Comparison of ENCODE assay signal across 21 cellular contexts in genomic region chr11:11483622-11484021, GRCh38.
A peak's percentile ranks its signal among the peaks of the same experiment; 100 is the strongest.
DNase-seq lines count a peak whose midpoint lies in the region; ATAC-seq, FAIRE-seq and TF ChIP-seq lines count a peak whose summit lies in the region.
"Had no signal": no experiment of that assay in that cellular context is flagged by ENCODE, and none has a peak within 500 bp of the region (broad histone marks: within the 10 kb centered on the region; RNA-seq: fewer than 3 reads in every experiment).

No MANE protein-coding gene starts in this region.

- peak; percentile 32 for FAIRE-seq in bronchial epithelial cell (lab: Jason Lieb, UNC)
- FAIRE-seq: GM12878, GM18507, H1 had no signal

- DNase-seq in NCI-H69 (lab: John Stamatoyannopoulos, UW) (peak; percentile 22), bronchial epithelial cell (ENCODE audit: low read depth) (no peak), neural crest cell (ENCODE audit: low read depth, low spot score) (no peak), smooth muscle cell (lab: John Stamatoyannopoulos, UW; ENCODE audit: unreplicated experiment) (no peak), WTC11 (ENCODE audit: low spot score) (no peak), CD1c-positive myeloid dendritic cell (ENCODE audit: extremely low spot score) (no peak)
- DNase-seq: C1 segment of cervical spinal cord; Caco-2; CD4-positive, CD25-positive, alpha-beta regulatory T cell; CD8-positive, alpha-beta T cell; DMS153; DMS79; EL; GDM1; H7; HCEC 1CT had no signal

- H3K4me1 Mint-ChIP-seq in neural crest cell (peaks cover 9% of the 10 kb centered on the region), WTC11 (peaks cover 11% of the 10 kb centered on the region)
- H3K4me1 Mint-ChIP-seq: CD4-positive, CD25-positive, alpha-beta regulatory T cell had no signal

- WGBS in smooth muscle cell (ENCODE audit: low lambda C conversion rate) = 60% methylated on average over 11 of the region's 11 CpGs

- H3F3A ChIP-seq in smooth muscle cell (ENCODE audit: low read depth) = no peaks in the 10 kb centered on the region

- H3K27me3 Mint-ChIP-seq in neural crest cell (ENCODE audit: low read depth) (no peaks in the 10 kb centered on the region), WTC11 (ENCODE audit: low read depth) (no peaks in the 10 kb centered on the region)

- no peaks in the 10 kb centered on the region for H3K4me1 ChIP-seq in smooth muscle cell (ENCODE audit: low read depth)
- H3K4me1 ChIP-seq: Caco-2 had no signal

- ATAC-seq in WTC11 (no peak), GM18520 (IDR thresholded peaks at IDR 0.05; ENCODE audit: unreplicated experiment) (no peak), GM18502 (IDR thresholded peaks at IDR 0.05; ENCODE audit: poor library complexity, unreplicated experiment) (no peak)
- ATAC-seq: CD8-positive, alpha-beta T cell; GM12878 had no signal

- POLR2A ChIA-PET in WTC11 (lab: Charles Lee) = no interaction called here

- H3K27ac ChIP-seq in smooth muscle cell (ENCODE audit: low read depth) = no peak overlapping the region

- H3K4me3 ChIP-seq in bronchial epithelial cell (ENCODE audit: low read depth, low read length) (no peak overlapping the region), smooth muscle cell (no peak overlapping the region)
- H3K4me3 ChIP-seq: GM12878 had no signal

- peaks cover 11% of the 10 kb centered on the region for H4K20me1 ChIP-seq in smooth muscle cell (ENCODE audit: low read depth)

- H3K27me3 ChIP-seq in bronchial epithelial cell (ENCODE audit: control insufficient read depth, insufficient read depth, low read length) (no peaks in the 10 kb centered on the region), smooth muscle cell (ENCODE audit: low read depth) (no peaks in the 10 kb centered on the region)

- H3K9me3 Mint-ChIP-seq in neural crest cell = no peaks in the 10 kb centered on the region
- H3K9me3 Mint-ChIP-seq in WTC11 = no peaks in the 10 kb centered on the region
- H3K9me3 Mint-ChIP-seq: CD8-positive, alpha-beta T cell had no signal

- CTCF ChIA-PET in WTC11 (lab: Charles Lee) = no interaction called here

- TF ChIP-seq CTCF in bronchial epithelial cell (IDR thresholded peaks at IDR 0.05; ENCODE audit: insufficient read depth, low read length, severe bottlenecking) (no peak), neural crest cell (conservative IDR thresholded peaks at IDR 0.05) (no peak), smooth muscle cell (IDR thresholded peaks at IDR 0.05; ENCODE audit: borderline replicate concordance, insufficient read depth, poor library complexity, severe bottlenecking) (no peak), WTC11 (IDR thresholded peaks at IDR 0.05) (no peak)

- no peaks in the 10 kb centered on the region for H3K36me3 Mint-ChIP-seq in neural crest cell (ENCODE audit: low read depth)
- H3K36me3 Mint-ChIP-seq in WTC11 = no peaks in the 10 kb centered on the region
- H3K36me3 Mint-ChIP-seq: CD4-positive, CD25-positive, alpha-beta regulatory T cell; CD8-positive, alpha-beta T cell had no signal

- peak overlapping the region; percentile 21 for H3K4me2 ChIP-seq in smooth muscle cell

- no peak overlapping the region for H3K9ac ChIP-seq in smooth muscle cell (ENCODE audit: low read depth)

- no peak overlapping the region for H2AFZ ChIP-seq in smooth muscle cell (ENCODE audit: low read depth)

- peak overlapping the region; percentile 48 for H3K27ac Mint-ChIP-seq in neural crest cell (ENCODE audit: unreplicated experiment)
- no peak overlapping the region for H3K27ac Mint-ChIP-seq in WTC11
- H3K27ac Mint-ChIP-seq: CD8-positive, alpha-beta T cell had no signal

- H3K4me3 Mint-ChIP-seq in neural crest cell (no peak overlapping the region), WTC11 (no peak overlapping the region)
- H3K4me3 Mint-ChIP-seq: CD4-positive, CD25-positive, alpha-beta regulatory T cell; CD8-positive, alpha-beta T cell had no signal

- no peaks in the 10 kb centered on the region for H3K9me3 ChIP-seq in smooth muscle cell (replicated peaks; ENCODE audit: low read depth)
- H3K9me3 ChIP-seq: Caco-2 had no signal

- no peaks in the 10 kb centered on the region for H3K79me2 ChIP-seq in smooth muscle cell (ENCODE audit: low read depth)

- no peaks in the 10 kb centered on the region for H3K36me3 ChIP-seq in bronchial epithelial cell (ENCODE audit: control insufficient read depth, insufficient read depth, low read length)
- no peaks in the 10 kb centered on the region for H3K36me3 ChIP-seq in smooth muscle cell (ENCODE audit: low read depth)

TF ChIP-seq in WTC11, 78 proteins besides CTCF, POLR2A, EP300 and RAD21 (continues in another document):
- TF ChIP-seq ELF4 (CRISPR knock-in tag; IDR thresholded peaks at IDR 0.05; ENCODE audit: low read depth) (no peak), FOXP4 (CRISPR knock-in tag; IDR thresholded peaks at IDR 0.05) (no peak), NFATC4 (CRISPR knock-in tag; IDR thresholded peaks at IDR 0.05) (no peak), SOX15 (CRISPR knock-in tag; IDR thresholded peaks at IDR 0.05) (no peak), USF1 (CRISPR knock-in tag; IDR thresholded peaks at IDR 0.05) (no peak), ZNF281 (CRISPR knock-in tag; IDR thresholded peaks at IDR 0.05) (no peak), CREM (CRISPR knock-in tag; IDR thresholded peaks at IDR 0.05) (no peak), GTF2I (CRISPR knock-in tag; conservative IDR thresholded peaks at IDR 0.05) (no peak), ZNF138 (CRISPR knock-in tag; conservative IDR thresholded peaks at IDR 0.05) (no peak), NFE2L1 (CRISPR knock-in tag; IDR thresholded peaks at IDR 0.05) (no peak), EMX1 (CRISPR knock-in tag; IDR thresholded peaks at IDR 0.05) (no peak), MAX (CRISPR knock-in tag; IDR thresholded peaks at IDR 0.05) (no peak), E2F4 (CRISPR knock-in tag; IDR thresholded peaks at IDR 0.05; ENCODE audit: borderline replicate concordance, low read depth) (no peak), RORB (CRISPR knock-in tag; IDR thresholded peaks at IDR 0.05) (no peak)
